ENCODE assay signal across 9 cellular contexts in the genomic region with DNA sequence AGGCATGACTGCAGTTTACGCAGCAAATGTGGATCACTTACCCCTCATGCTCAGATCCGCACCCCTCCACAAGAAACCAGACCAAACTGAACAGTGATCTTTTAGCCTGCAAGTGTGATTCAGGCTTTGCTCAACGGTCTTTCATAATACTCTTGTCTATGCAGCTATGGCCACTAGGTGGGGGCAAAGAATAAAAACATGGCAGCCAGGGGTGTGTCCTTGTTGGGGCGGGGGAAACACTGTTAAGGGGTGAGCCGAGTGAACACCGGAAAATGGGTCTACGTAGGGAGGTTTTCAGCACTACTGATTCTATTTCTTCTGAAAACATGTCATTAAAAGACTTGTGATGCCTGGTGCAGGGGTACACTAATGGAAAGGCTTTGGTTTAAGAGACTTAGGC. TPM values are rescaled to one million over a fixed set of nuclear protein-coding genes. Genes with fewer than 3 reads are reported as not detected.
DNase-seq lines count a peak whose midpoint lies in the region; ATAC-seq and TF ChIP-seq lines count a peak whose summit lies in the region.
"Had no signal": no experiment of that assay in that cellular context is flagged by ENCODE, and none has a peak within 500 bp of the region (broad histone marks: within the 10 kb centered on the region; RNA-seq: fewer than 3 reads in every experiment).

No MANE protein-coding gene starts in this region.

- H3K9me3 ChIP-seq in OCI-LY1 (ENCODE audit: low read length) (no peaks in the 10 kb centered on the region), psoas muscle (no peaks in the 10 kb centered on the region), gastrocnemius medialis (no peaks in the 10 kb centered on the region)

- peak; percentile 71 for TF ChIP-seq CTCF in GM06990 (IDR thresholded peaks at IDR 0.05; ENCODE audit: insufficient read depth, low read length, poor library complexity, severe bottlenecking)
- peak; percentile 76 for TF ChIP-seq CTCF in OCI-LY1 (IDR thresholded peaks at IDR 0.05; ENCODE audit: low read length)
- peak; percentile 14 for TF ChIP-seq CTCF in psoas muscle (IDR thresholded peaks at IDR 0.05)
- peak in 2 of 5 experiments; percentile 8 to 31 for TF ChIP-seq CTCF in gastrocnemius medialis (IDR thresholded peaks at IDR 0.05 in 4 of 5, conservative IDR thresholded peaks at IDR 0.05 in 1 of 5)

- H3K27ac ChIP-seq in OCI-LY1 (ENCODE audit: low read depth, low read length, poor library complexity, severe bottlenecking) (no peak overlapping the region), psoas muscle (no peak overlapping the region), gastrocnemius medialis (no peak overlapping the region)

- H3K9ac ChIP-seq in OCI-LY1 (ENCODE audit: low read length): no peak overlapping the region

- peak overlapping the region; percentile 41; the same call in 1 of the 2 replicates for H2AFZ ChIP-seq in OCI-LY1 (ENCODE audit: low read length)

- ATAC-seq in GM21737 (IDR thresholded peaks at IDR 0.05; ENCODE audit: unreplicated experiment) (peak; percentile 98), psoas muscle (peak in 2 of 4 donors; percentile 42 to 54), gastrocnemius medialis (no peak)

- no peaks in the 10 kb centered on the region for H3K9me2 ChIP-seq in OCI-LY1 (ENCODE audit: low read depth, low read length)

- H3K4me2 ChIP-seq in OCI-LY1 (ENCODE audit: low read length): no peak overlapping the region; the same call in 1 of the 2 replicates

- H3F3A ChIP-seq in OCI-LY1 (ENCODE audit: insufficient read depth, low read length): no peaks in the 10 kb centered on the region

- DNase-seq in GM06990 (ENCODE audit: extremely low read depth, insufficient read length): peak; percentile 9
- DNase-seq in HuH-7.5 (ENCODE audit: low spot score): peak; percentile 54
- DNase-seq in activated T-helper 9 cell treated with anti-CD3 and anti-CD28 coated beads, Interleukin-2, amount 50 U/mL, for 16 hours (ENCODE audit: low read depth): peak; percentile 4
- peak; percentile 75 for DNase-seq in globus pallidus (ENCODE audit: low spot score)
- DNase-seq in psoas muscle: no peak
- DNase-seq in gastrocnemius medialis: no peak

- no peak overlapping the region for H3K4me3 ChIP-seq in GM06990 (replicated peaks; ENCODE audit: low read depth, low read length)
- no peak overlapping the region for H3K4me3 ChIP-seq in OCI-LY1 (ENCODE audit: low read depth, low read length, poor library complexity, severe bottlenecking)
- no peak overlapping the region for H3K4me3 ChIP-seq in psoas muscle
- H3K4me3 ChIP-seq in gastrocnemius medialis: no peak overlapping the region

- no peaks in the 10 kb centered on the region for H3K79me2 ChIP-seq in OCI-LY1 (ENCODE audit: insufficient read depth, low read length)

- TF ChIP-seq POLR2A in gastrocnemius medialis (IDR thresholded peaks at IDR 0.05): no peak

- H3K4me1 ChIP-seq in OCI-LY1 (ENCODE audit: insufficient read depth, low read length, severe bottlenecking) (no peaks in the 10 kb centered on the region), psoas muscle (no peaks in the 10 kb centered on the region), gastrocnemius medialis (no peaks in the 10 kb centered on the region)

- no peaks in the 10 kb centered on the region for H4K20me1 ChIP-seq in OCI-LY1 (ENCODE audit: insufficient read depth, low read length)

- in situ Hi-C loops in gastrocnemius medialis (cut with MboI; ENCODE audit: low sequenced_read_pairs in 4 of 4): no loop called here

- H3K27me3 ChIP-seq in GM06990 (replicated peaks; ENCODE audit: control insufficient read depth, insufficient read depth, low read length) (no peaks in the 10 kb centered on the region; the same call in 1 of the 2 replicates), OCI-LY1 (ENCODE audit: insufficient read depth, low read length) (no peaks in the 10 kb centered on the region), psoas muscle (ENCODE audit: insufficient read depth in 3 of 3, low read length in 2 of 3) (no peaks in the 10 kb centered on the region), gastrocnemius medialis (no peaks in the 10 kb centered on the region)

- 15 to 22% (median 16%) methylated on average over 7 of the region's 7 CpGs for WGBS in psoas muscle, 3 donors

- intact Hi-C loops in psoas muscle (cut with DNase I): no loop called here
- intact Hi-C loops in gastrocnemius medialis (cut with DNase I; ENCODE audit: low total_unique reads): no loop called here

- H3K36me3 ChIP-seq in GM06990 (ENCODE audit: control insufficient read depth, insufficient read depth, low read length): no peaks in the 10 kb centered on the region
- H3K36me3 ChIP-seq in OCI-LY1 (ENCODE audit: insufficient read depth, low read length): no peaks in the 10 kb centered on the region
- H3K36me3 ChIP-seq in psoas muscle (ENCODE audit: insufficient read depth in 1 of 2, low read depth in 1 of 2): no peaks in the 10 kb centered on the region
- no peaks in the 10 kb centered on the region for H3K36me3 ChIP-seq in gastrocnemius medialis

RNA-seq across cellular contexts. Expression of gene GPR151, which starts 49.8 kb away (rescaled TPM):
- total RNA-seq in psoas muscle (not detected), gastrocnemius medialis (not detected)
- not detected for polyA plus RNA-seq in psoas muscle
- total RNA-seq: mononuclear cell had no signal

Comparison
In these comparisons a context has a peak if more than half of its experiments do, and no peak if none do; other contexts are left out.
1. DNase-seq: peak in GM06990 (single experiment), HuH-7.5 (single experiment), activated T-helper 9 cell treated with anti-CD3 and anti-CD28 coated beads, Interleukin-2, amount 50 U/mL, for 16 hours (single experiment) and globus pallidus (single experiment); none in psoas muscle (0 of 2) and gastrocnemius medialis (0 of 2).